ENCODE assay signal across 9 cellular contexts in genomic region chrX:57929373-57929772, GRCh38. TPM values are rescaled to one million over a fixed set of nuclear protein-coding genes. Genes with fewer than 3 reads are reported as not detected.
DNase-seq lines count a peak whose midpoint lies in the region; ATAC-seq and TF ChIP-seq lines count a peak whose summit lies in the region.
"Had no signal": no experiment of that assay in that cellular context is flagged by ENCODE, and none has a peak within 500 bp of the region (broad histone marks: within the 10 kb centered on the region; RNA-seq: fewer than 3 reads in every experiment).

No MANE protein-coding gene starts in this region.

- no peaks in the 10 kb centered on the region for H3K79me2 ChIP-seq in neural progenitor cell (ENCODE audit: low read depth)

- H3K4me3 ChIP-seq in GM06990 (replicated peaks; ENCODE audit: low read depth, low read length) (no peak overlapping the region), body of pancreas (no peak overlapping the region), neural progenitor cell (no peak overlapping the region), MG63 (no peak overlapping the region)

- H3K36me3 ChIP-seq in GM06990 (ENCODE audit: control insufficient read depth, insufficient read depth, low read length) (no peaks in the 10 kb centered on the region), body of pancreas (replicated peaks in 1 of 2; ENCODE audit: insufficient read depth in 1 of 2, low read depth in 2 of 2) (no peaks in the 10 kb centered on the region), neural progenitor cell (no peaks in the 10 kb centered on the region), MG63 (no peaks in the 10 kb centered on the region)

- H3K4me2 ChIP-seq in neural progenitor cell, result no peak overlapping the region

- TF ChIP-seq POLR2A in body of pancreas (IDR thresholded peaks at IDR 0.05), result no peak

- ATAC-seq in body of pancreas (peak; percentile 27), HG03135 (IDR thresholded peaks at IDR 0.05; ENCODE audit: unreplicated experiment) (no peak), HG03025 (IDR thresholded peaks at IDR 0.05; ENCODE audit: low FRiP score, unreplicated experiment) (no peak)

- no peaks in the 10 kb centered on the region for H3K4me1 Mint-ChIP-seq in neural progenitor cell

- no peak overlapping the region for H2AFZ ChIP-seq in neural progenitor cell (replicated peaks)

- intact Hi-C loops in body of pancreas (cut with DNase I), result loop anchor here (10.0 kb wide), 1 partner anchor 355 kb away; no protein-coding TSS in a partner anchor

- H3K27ac Mint-ChIP-seq in neural progenitor cell, result no peak overlapping the region

- in situ Hi-C loops in KBM-7 (cut with MboI; ENCODE audit: low pct_unique_long_range_greater_than_20kb, low sequenced_read_pairs), result loop anchor here (25.0 kb wide), 1 partner anchor 92 kb away; no protein-coding TSS in a partner anchor

- H3K27ac ChIP-seq in body of pancreas (no peak overlapping the region), neural progenitor cell (no peak overlapping the region)

- peaks cover 12% of the 10 kb centered on the region for H3K9me3 Mint-ChIP-seq in neural progenitor cell

- DNase-seq in GM06990 (ENCODE audit: extremely low read depth, insufficient read length), result no peak
- DNase-seq in KBM-7, result peak; percentile 82
- DNase-seq in body of pancreas, result no peak
- peak; percentile 18 for DNase-seq in neural progenitor cell (ENCODE audit: low spot score)
- no peak for DNase-seq in DMS114 treated with DMSO at 0.1 percent for 48 hours (lab: John Stamatoyannopoulos, UW; ENCODE audit: unreplicated experiment)
- no peak for DNase-seq in MG63
- DNase-seq: NCI-H510A treated with DMSO at 0.1 percent for 48 hours had no signal

- H3K9ac ChIP-seq in neural progenitor cell, result no peak overlapping the region

- H3K27me3 Mint-ChIP-seq in neural progenitor cell (ENCODE audit: insufficient read depth, low read depth), result peaks cover 3% of the 10 kb centered on the region

- H3F3A ChIP-seq in neural progenitor cell (ENCODE audit: low read depth), result no peaks in the 10 kb centered on the region

- no peak overlapping the region for H3K4me3 Mint-ChIP-seq in neural progenitor cell

- no peaks in the 10 kb centered on the region for H4K20me1 ChIP-seq in neural progenitor cell (ENCODE audit: low read depth)

- H3K4me1 ChIP-seq in body of pancreas, result no peaks in the 10 kb centered on the region
- H3K4me1 ChIP-seq in neural progenitor cell, result no peaks in the 10 kb centered on the region

- H3K27me3 ChIP-seq in GM06990 (replicated peaks; ENCODE audit: control insufficient read depth, insufficient read depth, low read length) (no peaks in the 10 kb centered on the region), body of pancreas (no peaks in the 10 kb centered on the region), neural progenitor cell (no peaks in the 10 kb centered on the region), MG63 (no peaks in the 10 kb centered on the region)

- H3K36me3 Mint-ChIP-seq in neural progenitor cell, result no peaks in the 10 kb centered on the region

- TF ChIP-seq CTCF in GM06990 (IDR thresholded peaks at IDR 0.05; ENCODE audit: insufficient read depth, low read length, poor library complexity, severe bottlenecking) (peak; percentile 57), body of pancreas (IDR thresholded peaks at IDR 0.05) (peak in 6 of 7 experiments; percentile 33 to 62 (median 42)), neural progenitor cell (IDR thresholded peaks at IDR 0.05) (peak; percentile 33)

- no peaks in the 10 kb centered on the region for H3K9me3 ChIP-seq in body of pancreas
- H3K9me3 ChIP-seq in neural progenitor cell (ENCODE audit: low read depth), result peaks cover 5% of the 10 kb centered on the region
- H3K9me3 ChIP-seq in MG63, result no peaks in the 10 kb centered on the region

RNA-seq across cellular contexts. Expression of gene ZXDA, which starts 19.1 kb away (rescaled TPM):
- total RNA-seq in body of pancreas (1 to 10 TPM; 7.0 to 7.6 TPM), neural progenitor cell (ENCODE audit: low replicate concordance) (not detected in 2 replicates)
- total RNA-seq in MG63 (2014; rRNA removed; shearing (Covaris generic); ENCODE audit: low replicate concordance), result 2.5 and 3.3 TPM in 2 replicates

Comparison
In these comparisons a context has a peak if more than half of its experiments do, and no peak if none do; other contexts are left out.
1. DNase-seq: peak in KBM-7 (single experiment) and neural progenitor cell (single experiment); none in GM06990 (single experiment), body of pancreas (0 of 4), DMS114 treated with DMSO at 0.1 percent for 48 hours (single experiment) and MG63 (single experiment).
2. Peak in every context shown above with its lines, with median percentiles within 50 percentile points of each other: CTCF ChIP-seq.